ENCODE assay signal across 10 cellular contexts in genomic region chr1:31669433-31669785, GRCh38.
A peak's percentile ranks its signal among the peaks of the same experiment; 100 is the strongest.
DNase-seq lines count a peak whose midpoint lies in the region; ATAC-seq and TF ChIP-seq lines count a peak whose summit lies in the region.
"Had no signal": no experiment of that assay in that cellular context is flagged by ENCODE, and none has a peak within 500 bp of the region (broad histone marks: within the 10 kb centered on the region; RNA-seq: fewer than 3 reads in every experiment).

No MANE protein-coding gene starts in this region.

- TF ChIP-seq CTCF in C4-2B (conservative IDR thresholded peaks at IDR 0.05), result no peak
- TF ChIP-seq CTCF in RWPE2 (IDR thresholded peaks at IDR 0.05; ENCODE audit: poor library complexity, severe bottlenecking), result no peak
- no peak for TF ChIP-seq CTCF in parathyroid adenoma (IDR thresholded peaks at IDR 0.05)

- ATAC-seq in RWPE2 (ENCODE audit: low read depth) (no peak), GM18505 (IDR thresholded peaks at IDR 0.05; ENCODE audit: unreplicated experiment) (no peak)

- H3K9me3 ChIP-seq in RWPE2 (ENCODE audit: severe bottlenecking) (no peaks in the 10 kb centered on the region), parathyroid adenoma (ENCODE audit: control insufficient read depth, low read length) (no peaks in the 10 kb centered on the region)

- H3K4me2 ChIP-seq in parathyroid adenoma (ENCODE audit: low read length), result peak overlapping the region; percentile 75

- H3K4me1 ChIP-seq in RWPE2 (ENCODE audit: insufficient read depth, poor library complexity, severe bottlenecking) (peaks cover 26% of the 10 kb centered on the region), parathyroid adenoma (peaks cover 11% of the 10 kb centered on the region)

- TF ChIP-seq POLR2A in GM18505 (IDR thresholded peaks at IDR 0.05; ENCODE audit: borderline replicate concordance, extremely low read depth, insufficient read depth, insufficient read length), result no peak

- no peak for DNase-seq in RWPE2 (ENCODE audit: low spot score)
- DNase-seq in epithelial cell of prostate (ENCODE audit: low read depth, low spot score), result no peak
- DNase-seq in NCI-H345 treated with DMSO at 0.1 percent for 48 hours (lab: John Stamatoyannopoulos, UW; ENCODE audit: unreplicated experiment), result no peak
- no peak for DNase-seq in HK-2 (ENCODE audit: unreplicated experiment)
- no peak for DNase-seq in NK-92 treated with Interleukin-12 subunit alpha and Interleukin-12 subunit beta, amount 100 ng/mL, for 24 hours (lab: John Stamatoyannopoulos, UW)
- DNase-seq: NCI-H1930 had no signal

- H3K36me3 ChIP-seq in RWPE2 (ENCODE audit: low read depth) (peaks cover 40% of the 10 kb centered on the region), parathyroid adenoma (ENCODE audit: control insufficient read depth, insufficient read depth, low read length) (no peaks in the 10 kb centered on the region)
- H3K36me3 ChIP-seq: brain microvascular endothelial cell had no signal

- H3K4me3 ChIP-seq in RWPE2 (ENCODE audit: severe bottlenecking) (no peak overlapping the region), parathyroid adenoma (ENCODE audit: low read depth, low read length) (peak overlapping the region; percentile 56)

- H3K27ac ChIP-seq in C4-2B, result peak overlapping the region; percentile 46
- peak overlapping the region; percentile 74 for H3K27ac ChIP-seq in RWPE2 (ENCODE audit: poor library complexity, severe bottlenecking)
- H3K27ac ChIP-seq in epithelial cell of prostate, result peak overlapping the region; percentile 82
- peak overlapping the region; percentile 43 for H3K27ac ChIP-seq in parathyroid adenoma
- H3K27ac ChIP-seq: brain microvascular endothelial cell had no signal

- peak overlapping the region; percentile 86 for H2AFZ ChIP-seq in parathyroid adenoma

- H3K27me3 ChIP-seq in RWPE2 (ENCODE audit: insufficient read depth, poor library complexity, severe bottlenecking) (no peaks in the 10 kb centered on the region), parathyroid adenoma (ENCODE audit: control insufficient read depth, insufficient read depth, low read length) (no peaks in the 10 kb centered on the region)
- H3K27me3 ChIP-seq: brain microvascular endothelial cell had no signal

- no peaks in the 10 kb centered on the region for H3K79me2 ChIP-seq in parathyroid adenoma

- no peak overlapping the region for H3K9ac ChIP-seq in parathyroid adenoma
